8 cellular contexts compared by ENCODE assay signal in genomic region chrX:80285131-80285773, GRCh38.
DNase-seq lines count a peak whose midpoint lies in the region; ATAC-seq, FAIRE-seq and TF ChIP-seq lines count a peak whose summit lies in the region.

No MANE protein-coding gene starts in this region.

- no peaks in the 10 kb centered on the region for H3K4me1 ChIP-seq in gastrocnemius medialis

- in situ Hi-C loops in gastrocnemius medialis (cut with MboI; ENCODE audit: low sequenced_read_pairs in 4 of 4) = no loop called here

- FAIRE-seq in H54 (lab: Jason Lieb, UNC) = no peak

- H3K36me3 ChIP-seq in kidney epithelial cell (ENCODE audit: control insufficient read depth, insufficient read depth, low read length) (no peaks in the 10 kb centered on the region), gastrocnemius medialis (no peaks in the 10 kb centered on the region)

- no peak overlapping the region for H3K27ac ChIP-seq in gastrocnemius medialis

- DNase-seq in DMS53 treated with DMSO at 0.1 percent for 48 hours (lab: John Stamatoyannopoulos, UW; ENCODE audit: unreplicated experiment) (peak; percentile 32), OCI-M1 (lab: John Stamatoyannopoulos, UW) (peak; percentile 62), kidney epithelial cell (ENCODE audit: low read depth) (no peak), gastrocnemius medialis (no peak), H54 (ENCODE audit: insufficient read length, low spot score) (no peak), posterior vena cava (ENCODE audit: low spot score) (no peak), sciatic nerve (ENCODE audit: low spot score) (no peak)

- TF ChIP-seq POLR2A in gastrocnemius medialis (IDR thresholded peaks at IDR 0.05) (no peak), H54 (IDR thresholded peaks at IDR 0.05; ENCODE audit: low read depth, low read length) (no peak)

- H3K27me3 ChIP-seq in kidney epithelial cell (ENCODE audit: control insufficient read depth, insufficient read depth, low read length) = no peaks in the 10 kb centered on the region
- H3K27me3 ChIP-seq in gastrocnemius medialis = no peaks in the 10 kb centered on the region

- intact Hi-C loops in gastrocnemius medialis (cut with DNase I; ENCODE audit: low total_unique reads) (no loop called here), posterior vena cava (cut with DNase I) (no loop called here), sciatic nerve (cut with DNase I) (no loop called here)

- TF ChIP-seq CTCF in kidney epithelial cell (IDR thresholded peaks at IDR 0.05; ENCODE audit: insufficient read depth, low read length, poor library complexity, severe bottlenecking) (peak; percentile 67), gastrocnemius medialis (IDR thresholded peaks at IDR 0.05 in 4 of 5, conservative IDR thresholded peaks at IDR 0.05 in 1 of 5) (no peak)

- ATAC-seq in GM21723 (IDR thresholded peaks at IDR 0.05; ENCODE audit: unreplicated experiment) = peak; percentile 68
- ATAC-seq in gastrocnemius medialis = no peak
- ATAC-seq in sciatic nerve = no peak

- no peak overlapping the region for H3K4me3 ChIP-seq in kidney epithelial cell (ENCODE audit: low read depth, low read length)
- no peak overlapping the region for H3K4me3 ChIP-seq in gastrocnemius medialis

- no peaks in the 10 kb centered on the region for H3K9me3 ChIP-seq in gastrocnemius medialis

Comparison
In these comparisons a context has a peak if more than half of its experiments do, and no peak if none do; other contexts are left out.
1. DNase-seq: peak in DMS53 treated with DMSO at 0.1 percent for 48 hours (single experiment) and OCI-M1 (single experiment); none in kidney epithelial cell (single experiment), gastrocnemius medialis (0 of 2), H54 (single experiment), posterior vena cava (single experiment) and sciatic nerve (single experiment).